ENCODE assay signal across 1 cellular context in the genomic region with DNA sequence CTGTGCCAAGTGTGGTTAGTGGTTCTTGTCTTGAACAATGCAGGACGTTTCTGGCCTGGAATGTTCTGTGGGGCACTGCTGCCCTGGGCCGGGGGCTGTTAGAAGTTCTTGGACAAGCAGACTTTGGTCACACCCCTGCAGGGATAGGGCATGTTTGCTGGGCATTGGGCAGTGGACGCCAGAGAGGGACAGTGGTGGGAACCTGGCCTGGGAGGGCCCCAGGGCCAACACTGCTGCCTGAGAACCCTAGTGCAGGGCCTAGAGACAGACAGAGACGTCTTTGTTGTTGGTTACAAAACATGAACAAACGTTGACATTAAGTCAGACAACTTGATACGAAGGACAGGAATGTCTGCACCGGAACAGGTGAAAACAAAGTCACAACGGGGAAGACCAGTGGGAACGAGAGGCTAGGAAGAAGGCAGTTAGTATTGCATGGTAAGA.
TF ChIP-seq lines count a peak whose summit lies in the region.

No MANE protein-coding gene starts in this region.

TF ChIP-seq in GM23338, 12 proteins besides CTCF, POLR2A, EP300 and RAD21:
- TF ChIP-seq, protein P1, sequence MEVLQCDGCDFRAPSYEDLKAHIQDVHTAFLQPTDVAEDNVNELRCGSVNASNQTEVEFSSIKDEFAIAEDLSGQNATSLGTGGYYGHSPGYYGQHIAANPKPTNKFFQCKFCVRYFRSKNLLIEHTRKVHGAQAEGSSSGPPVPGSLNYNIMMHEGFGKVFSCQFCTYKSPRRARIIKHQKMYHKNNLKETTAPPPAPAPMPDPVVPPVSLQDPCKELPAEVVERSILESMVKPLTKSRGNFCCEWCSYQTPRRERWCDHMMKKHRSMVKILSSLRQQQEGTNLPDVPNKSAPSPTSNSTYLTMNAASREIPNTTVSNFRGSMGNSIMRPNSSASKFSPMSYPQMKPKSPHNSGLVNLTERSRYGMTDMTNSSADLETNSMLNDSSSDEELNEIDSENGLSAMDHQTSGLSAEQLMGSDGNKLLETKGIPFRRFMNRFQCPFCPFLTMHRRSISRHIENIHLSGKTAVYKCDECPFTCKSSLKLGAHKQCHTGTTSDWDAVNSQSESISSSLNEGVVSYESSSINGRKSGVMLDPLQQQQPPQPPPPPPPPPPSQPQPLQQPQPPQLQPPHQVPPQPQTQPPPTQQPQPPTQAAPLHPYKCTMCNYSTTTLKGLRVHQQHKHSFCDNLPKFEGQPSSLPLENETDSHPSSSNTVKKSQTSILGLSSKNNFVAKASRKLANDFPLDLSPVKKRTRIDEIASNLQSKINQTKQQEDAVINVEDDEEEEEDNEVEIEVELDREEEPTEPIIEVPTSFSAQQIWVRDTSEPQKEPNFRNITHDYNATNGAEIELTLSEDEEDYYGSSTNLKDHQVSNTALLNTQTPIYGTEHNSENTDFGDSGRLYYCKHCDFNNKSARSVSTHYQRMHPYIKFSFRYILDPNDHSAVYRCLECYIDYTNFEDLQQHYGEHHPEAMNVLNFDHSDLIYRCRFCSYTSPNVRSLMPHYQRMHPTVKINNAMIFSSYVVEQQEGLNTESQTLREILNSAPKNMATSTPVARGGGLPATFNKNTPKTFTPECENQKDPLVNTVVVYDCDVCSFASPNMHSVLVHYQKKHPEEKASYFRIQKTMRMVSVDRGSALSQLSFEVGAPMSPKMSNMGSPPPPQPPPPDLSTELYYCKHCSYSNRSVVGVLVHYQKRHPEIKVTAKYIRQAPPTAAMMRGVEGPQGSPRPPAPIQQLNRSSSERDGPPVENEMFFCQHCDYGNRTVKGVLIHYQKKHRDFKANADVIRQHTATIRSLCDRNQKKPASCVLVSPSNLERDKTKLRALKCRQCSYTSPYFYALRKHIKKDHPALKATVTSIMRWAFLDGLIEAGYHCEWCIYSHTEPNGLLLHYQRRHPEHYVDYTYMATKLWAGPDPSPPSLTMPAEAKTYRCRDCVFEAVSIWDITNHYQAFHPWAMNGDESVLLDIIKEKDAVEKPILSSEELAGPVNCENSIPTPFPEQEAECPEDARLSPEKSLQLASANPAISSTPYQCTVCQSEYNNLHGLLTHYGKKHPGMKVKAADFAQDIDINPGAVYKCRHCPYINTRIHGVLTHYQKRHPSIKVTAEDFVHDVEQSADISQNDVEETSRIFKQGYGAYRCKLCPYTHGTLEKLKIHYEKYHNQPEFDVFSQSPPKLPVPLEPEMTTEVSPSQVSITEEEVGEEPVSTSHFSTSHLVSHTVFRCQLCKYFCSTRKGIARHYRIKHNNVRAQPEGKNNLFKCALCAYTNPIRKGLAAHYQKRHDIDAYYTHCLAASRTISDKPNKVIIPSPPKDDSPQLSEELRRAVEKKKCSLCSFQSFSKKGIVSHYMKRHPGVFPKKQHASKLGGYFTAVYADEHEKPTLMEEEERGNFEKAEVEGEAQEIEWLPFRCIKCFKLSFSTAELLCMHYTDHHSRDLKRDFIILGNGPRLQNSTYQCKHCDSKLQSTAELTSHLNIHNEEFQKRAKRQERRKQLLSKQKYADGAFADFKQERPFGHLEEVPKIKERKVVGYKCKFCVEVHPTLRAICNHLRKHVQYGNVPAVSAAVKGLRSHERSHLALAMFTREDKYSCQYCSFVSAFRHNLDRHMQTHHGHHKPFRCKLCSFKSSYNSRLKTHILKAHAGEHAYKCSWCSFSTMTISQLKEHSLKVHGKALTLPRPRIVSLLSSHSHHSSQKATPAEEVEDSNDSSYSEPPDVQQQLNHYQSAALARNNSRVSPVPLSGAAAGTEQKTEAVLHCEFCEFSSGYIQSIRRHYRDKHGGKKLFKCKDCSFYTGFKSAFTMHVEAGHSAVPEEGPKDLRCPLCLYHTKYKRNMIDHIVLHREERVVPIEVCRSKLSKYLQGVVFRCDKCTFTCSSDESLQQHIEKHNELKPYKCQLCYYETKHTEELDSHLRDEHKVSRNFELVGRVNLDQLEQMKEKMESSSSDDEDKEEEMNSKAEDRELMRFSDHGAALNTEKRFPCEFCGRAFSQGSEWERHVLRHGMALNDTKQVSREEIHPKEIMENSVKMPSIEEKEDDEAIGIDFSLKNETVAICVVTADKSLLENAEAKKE (CRISPR knock-in tag; IDR thresholded peaks at IDR 0.05), result no peak
- no peak for TF ChIP-seq ZNF114 (CRISPR knock-in tag; IDR thresholded peaks at IDR 0.05)
- no peak for TF ChIP-seq ZNF331 (CRISPR knock-in tag; IDR thresholded peaks at IDR 0.05; ENCODE audit: low read depth)
